Comparison of ENCODE assay signal across 17 cellular contexts in genomic region chr13:30848332-30849027, GRCh38. TPM values are rescaled to one million over a fixed set of nuclear protein-coding genes. Genes with fewer than 3 reads are reported as not detected.
DNase-seq lines count a peak whose midpoint lies in the region; ATAC-seq, FAIRE-seq and TF ChIP-seq lines count a peak whose summit lies in the region.
"Had no signal": no experiment of that assay in that cellular context is flagged by ENCODE, and none has a peak within 500 bp of the region (broad histone marks: within the 10 kb centered on the region; RNA-seq: fewer than 3 reads in every experiment).

No MANE protein-coding gene starts in this region.

- intact Hi-C loops in GM12878 (cut with micrococcal nuclease; ENCODE audit: unreplicated experiment), result no loop called here
- intact Hi-C loops in psoas muscle (cut with DNase I), result no loop called here

- no peak for TF ChIP-seq POLR2A in GM12878 (IDR thresholded peaks at IDR 0.05; ENCODE audit: low read depth, low read length)

- DNase-seq in BE2C (no peak), GM23248 (no peak), GM12878 (ENCODE audit: low read depth, low spot score) (no peak), psoas muscle (no peak), NOMO-1 (lab: John Stamatoyannopoulos, UW; ENCODE audit: unreplicated experiment in 2 of 2) (no peak), NCI-H345 (lab: John Stamatoyannopoulos, UW) (no peak), frontal cortex (ENCODE audit: low spot score in 2 of 2) (no peak)
- DNase-seq: activated CD4-positive, alpha-beta T cell treated with anti-CD3 and anti-CD28 coated beads, Interleukin-2, amount 50 U/mL, for 4 hours; CD4-positive, CD25-positive, alpha-beta regulatory T cell; cerebellar nuclear complex; DMS53; H9; NCI-H1105 treated with DMSO at 0.1 percent for 48 hours; NCI-H774; pancreas had no signal

- TF ChIP-seq CTCF in BE2C (IDR thresholded peaks at IDR 0.05; ENCODE audit: low read depth, low read length) (no peak), GM12878 (IDR thresholded peaks at IDR 0.05 in 2 of 3, conservative IDR thresholded peaks at IDR 0.05 in 1 of 3; ENCODE audit: control insufficient read depth in 2 of 3, extremely low read depth in 1 of 3, insufficient read depth in 1 of 3, low read depth in 3 of 3, low read length in 3 of 3) (no peak), psoas muscle (IDR thresholded peaks at IDR 0.05) (no peak)

- SMC1A ChIA-PET in GM12878 (lab: Charles Lee; ENCODE audit: uncharacterized antibody, unreplicated experiment), result interaction anchor here (1.2 kb wide), 1 partner anchor 8 kb away, joined by 3 read pairs; no protein-coding TSS in a partner anchor

- H3K4me3 ChIP-seq in BE2C (ENCODE audit: low read depth, low read length) (peak overlapping the region; percentile 31), GM23248 (peak overlapping the region; percentile 5; the same call in 1 of the 2 replicates), GM12878 (no peak overlapping the region), psoas muscle (no peak overlapping the region)
- H3K4me3 ChIP-seq: pancreas, skin epidermis had no signal

- POLR2A ChIA-PET in GM12878 (lab: Charles Lee), result no interaction called here

- H3K27ac ChIP-seq in GM23248 (peak overlapping the region; percentile 98), GM12878 (ENCODE audit: control insufficient read depth, insufficient read depth) (no peak overlapping the region), psoas muscle (peak overlapping the region; percentile 43)
- H3K27ac ChIP-seq: pancreas had no signal

- no peaks in the 10 kb centered on the region for H3K36me3 ChIP-seq in BE2C
- H3K36me3 ChIP-seq in GM23248 (ENCODE audit: low read depth), result no peaks in the 10 kb centered on the region
- no peaks in the 10 kb centered on the region for H3K36me3 ChIP-seq in GM12878 (ENCODE audit: control insufficient read depth in 2 of 2, insufficient read depth in 2 of 2, low read length in 1 of 2)
- H3K36me3 ChIP-seq in psoas muscle (ENCODE audit: insufficient read depth in 1 of 2, low read depth in 1 of 2), result no peaks in the 10 kb centered on the region
- H3K36me3 ChIP-seq: pancreas had no signal

- 57 to 75% methylated on average over 5 of the region's 5 CpGs for WGBS in GM23248 (ENCODE audit: low coverage in 1 of 2, low lambda C conversion rate in 2 of 2, missing lambda C conversion rate in 2 of 2), 2 experiments
- WGBS in GM12878 (ENCODE audit: insufficient coverage, insufficient replicate concordance, low lambda C conversion rate, missing lambda C conversion rate), result 37% methylated on average over 5 of the region's 5 CpGs
- WGBS in psoas muscle, 3 donors, result 70 to 79% (median 73%) methylated on average over 5 of the region's 5 CpGs

- peaks cover 52% of the 10 kb centered on the region for H3F3A ChIP-seq in GM23248 (ENCODE audit: insufficient read depth)

- H3K27me3 ChIP-seq in BE2C (no peaks in the 10 kb centered on the region), GM23248 (replicated peaks; ENCODE audit: insufficient read depth) (no peaks in the 10 kb centered on the region), GM12878 (replicated peaks in 1 of 2; ENCODE audit: control insufficient read depth in 2 of 2, insufficient read depth in 2 of 2, low read length in 1 of 2) (no peaks in the 10 kb centered on the region), psoas muscle (ENCODE audit: insufficient read depth in 3 of 3, low read length in 2 of 3) (no peaks in the 10 kb centered on the region)
- H3K27me3 ChIP-seq: pancreas had no signal

- no TSS peak for BruUV-seq in GM12878 (replicated peaks; lab: Mats Ljungman, UMichigan)

- FAIRE-seq in GM12878 (lab: Jason Lieb, UNC) (no peak), frontal cortex (lab: Jason Lieb, UNC) (no peak)
- FAIRE-seq: endometrium, pancreas had no signal

- 0 out of 3 replicates have a peak, but pooled peaks have one; percentile 8 for ATAC-seq in GM12878
- ATAC-seq in psoas muscle, result no peak

- peak overlapping the region; percentile 2; the same call in 1 of the 2 replicates for H2AFZ ChIP-seq in GM23248
- H2AFZ ChIP-seq in GM12878 (ENCODE audit: control insufficient read depth, low read depth, low read length), result no peak overlapping the region

- peaks cover 4% of the 10 kb centered on the region for H3K4me1 ChIP-seq in BE2C
- H3K4me1 ChIP-seq in GM23248 (ENCODE audit: insufficient read depth), result peaks cover 40% of the 10 kb centered on the region
- H3K4me1 ChIP-seq in GM12878 (ENCODE audit: control insufficient read depth, insufficient read depth, low read length), result peaks cover 14% of the 10 kb centered on the region
- no peaks in the 10 kb centered on the region for H3K4me1 ChIP-seq in psoas muscle
- H3K4me1 ChIP-seq: pancreas had no signal

- CTCF ChIA-PET in GM12878 (lab: Yijun Ruan, JAX), result interaction anchor here (0.6 to 3.4 kb wide), 6 partner anchors 10 to 736 kb away, joined by 3 to 19 read pairs (median 3); no protein-coding TSS in a partner anchor

- H3K79me2 ChIP-seq in GM23248 (ENCODE audit: insufficient read depth) (no peaks in the 10 kb centered on the region), GM12878 (ENCODE audit: control insufficient read depth, insufficient read depth, low read length) (no peaks in the 10 kb centered on the region)

- H4K20me1 ChIP-seq in GM23248 (ENCODE audit: insufficient read depth), result no peaks in the 10 kb centered on the region
- H4K20me1 ChIP-seq in GM12878 (ENCODE audit: control insufficient read depth, insufficient read depth), result no peaks in the 10 kb centered on the region

- H3K4me2 ChIP-seq in GM23248 (ENCODE audit: unreplicated experiment), result peak overlapping the region; percentile 37
- H3K4me2 ChIP-seq in GM12878 (ENCODE audit: control insufficient read depth, insufficient read depth), result no peak overlapping the region

- H3K9me2 ChIP-seq in GM23248 (ENCODE audit: insufficient read depth), result no peaks in the 10 kb centered on the region

- no peaks in the 10 kb centered on the region for H3K9me3 ChIP-seq in BE2C
- H3K9me3 ChIP-seq in GM23248 (ENCODE audit: low read depth), result no peaks in the 10 kb centered on the region
- no peaks in the 10 kb centered on the region; the same call in 2 of the 3 replicates for H3K9me3 ChIP-seq in GM12878 (replicated peaks; ENCODE audit: control insufficient read depth, insufficient read depth, low read length)
- H3K9me3 ChIP-seq in psoas muscle, result no peaks in the 10 kb centered on the region
- H3K9me3 ChIP-seq: pancreas had no signal

- H3K9ac ChIP-seq in GM23248 (peak overlapping the region; percentile 82), GM12878 (ENCODE audit: control insufficient read depth, insufficient read depth, low read length) (no peak overlapping the region)

- TF ChIP-seq EP300 in GM12878 (IDR thresholded peaks at IDR 0.05; ENCODE audit: borderline replicate concordance in 1 of 2, control insufficient read depth in 1 of 2, low read depth in 2 of 2, low read length in 2 of 2), result no peak

- TF ChIP-seq RAD21 in GM12878 (IDR thresholded peaks at IDR 0.05; ENCODE audit: insufficient read depth, low read depth, low read length), result no peak

- RAD21 ChIA-PET in GM12878 (lab: Charles Lee; ENCODE audit: unreplicated experiment), result no interaction called here

- in situ Hi-C loops in GM23248 (cut with MboI) (no loop called here), GM12878 (cut with MboI) (no loop called here)

TF ChIP-seq in GM12878, 131 proteins besides CTCF, POLR2A, EP300 and RAD21 (continues in another document):
- TF ChIP-seq BCL11A (IDR thresholded peaks at IDR 0.05; ENCODE audit: low read depth, low read length) (no peak), TARDBP (IDR thresholded peaks at IDR 0.05; ENCODE audit: borderline replicate concordance) (no peak), SPI1 (IDR thresholded peaks at IDR 0.05; ENCODE audit: borderline replicate concordance, insufficient read depth, low read depth, low read length) (peak; percentile 59; the same call in 1 of the 2 replicates), E2F4 (IDR thresholded peaks at IDR 0.05; ENCODE audit: low read depth, low read length) (no peak), ZNF207 (IDR thresholded peaks at IDR 0.05; ENCODE audit: borderline replicate concordance) (no peak), CHD2 (IDR thresholded peaks at IDR 0.05; ENCODE audit: borderline replicate concordance, low read depth, low read length) (no peak)

RNA-seq across cellular contexts. Expression of gene MEDAG, which starts 57.6 kb away (rescaled TPM):
- not detected for polyA plus RNA-seq in BE2C (2012; ENCODE audit: insufficient read depth, insufficient read length, low read depth)
- 228 and 243 TPM in 2 replicates for total RNA-seq in GM23248 (2014; rRNA removed; shearing (Covaris generic))
- 84.9 and 86.0 TPM in 2 replicates for polyA plus RNA-seq in GM23248 (2016; fragmentation: Nextera tagmentation; extraction: Ambion mirVana)
- not detected in 2 replicates for total RNA-seq in GM12878 (2013; cell fraction: nucleolus; rRNA removed)
- not detected in 2 replicates for total RNA-seq in GM12878 (2014; rRNA removed)
- not detected in 2 replicates for total RNA-seq in GM12878 (2014; rRNA removed; fragmentation: Illumina TruSeq; extraction: Trizol)
- total RNA-seq in GM12878 (2021), result not detected in 2 replicates
- polyA plus RNA-seq in GM12878 (2011; ENCODE audit: low read depth), result not detected
- 0.03 TPM in 1 of 2 replicates, not detected in the other for polyA plus RNA-seq in GM12878 (2011; rRNA removed)
- polyA plus RNA-seq in GM12878 (2011; cell fraction: cytosol; rRNA removed), result not detected in 2 replicates
- polyA plus RNA-seq in GM12878 (2011; cell fraction: nucleus; rRNA removed), result not detected in 2 replicates
- polyA plus RNA-seq in GM12878 (2012), result not detected in 2 replicates
- polyA plus RNA-seq in GM12878 (2014; fragmentation: Illumina TruSeq; extraction: Trizol), result not detected in 2 replicates
- polyA plus RNA-seq in GM12878 (2014; fragmentation: Nextera tagmentation; extraction: Ambion mirVana), result not detected
- not detected in 2 replicates for polyA plus RNA-seq in GM12878 (2014; rRNA removed)
- polyA plus RNA-seq in GM12878 (2016; fragmentation: Nextera tagmentation; extraction: Ambion mirVana), result not detected
- not detected in 2 replicates for polyA minus RNA-seq in GM12878 (2011; rRNA and poly(A)+ RNA removed)
- polyA minus RNA-seq in GM12878 (2011; cell fraction: cytosol; rRNA and poly(A)+ RNA removed), result not detected in 2 replicates
- polyA minus RNA-seq in GM12878 (2011; cell fraction: nucleus; rRNA and poly(A)+ RNA removed), result not detected in 2 replicates
- total RNA-seq in psoas muscle, result 1 to 10 TPM; 4.6 to 9.6 (median 6.4) TPM
- polyA plus RNA-seq in psoas muscle, result 10 to 100 TPM in 1 of 3 donors, 1 to 10 TPM in 2; 5.3 to 13.7 (median 9.9) TPM
- total RNA-seq in frontal cortex, result 0.82 TPM
- total RNA-seq: CD4-positive, CD25-positive, alpha-beta regulatory T cell had no signal

Comparison
In these comparisons a context has a peak if more than half of its experiments do, and no peak if none do; other contexts are left out.
1. H3K4me3 ChIP-seq: peak in BE2C (single experiment) and GM23248 (single experiment); none in GM12878 (single experiment) and psoas muscle (single experiment).
2. RNA of gene MEDAG, which starts 57.6 kb away (total RNA-seq): 228 to 243 TPM in GM23248; 4.6 to 9.6 TPM in psoas muscle, 0.82 TPM in frontal cortex (single experiment) and not detected in GM12878; every median in the first group is over 10 times any median in the second.